9 cellular contexts compared by ENCODE assay signal in the genomic region with DNA sequence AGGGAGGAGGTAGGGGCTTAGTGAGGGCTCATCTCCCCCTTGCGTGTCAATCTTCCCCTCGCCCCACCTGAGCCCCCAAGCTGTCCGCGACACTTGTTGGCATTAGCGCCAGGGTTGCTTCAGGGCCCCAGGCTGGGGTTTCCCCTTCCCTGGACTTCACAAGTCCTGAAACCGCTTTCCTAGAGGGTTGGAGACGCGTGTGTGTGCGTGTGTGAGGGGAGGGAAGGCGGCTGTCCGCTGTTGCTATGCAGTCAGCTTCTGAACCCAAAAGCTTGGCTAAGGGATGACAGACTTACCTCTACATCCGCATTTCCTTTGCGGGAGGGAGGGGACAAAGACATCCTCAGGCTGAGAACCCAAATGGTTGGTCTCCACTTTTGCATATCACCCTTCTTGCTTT. TPM values are rescaled to one million over a fixed set of nuclear protein-coding genes. Genes with fewer than 3 reads are reported as not detected.
DNase-seq lines count a peak whose midpoint lies in the region; TF ChIP-seq lines count a peak whose summit lies in the region.
"Had no signal": no experiment of that assay in that cellular context is flagged by ENCODE, and none has a peak within 500 bp of the region (broad histone marks: within the 10 kb centered on the region; RNA-seq: fewer than 3 reads in every experiment).

No MANE protein-coding gene starts in this region.

- H3K4me1 ChIP-seq in prostate gland (replicated peaks), result peaks cover 6% of the 10 kb centered on the region

- 20% methylated on average over 13 of the region's 13 CpGs for WGBS in prostate gland

- peak overlapping the region; percentile 43 to 51 for H3K4me3 ChIP-seq in prostate gland

- H3K27ac ChIP-seq in prostate gland, result no peak overlapping the region
- H3K27ac ChIP-seq: testis had no signal

- H3K36me3 ChIP-seq in prostate gland, result no peaks in the 10 kb centered on the region

- no peak for TF ChIP-seq CTCF in prostate gland (IDR thresholded peaks at IDR 0.05)

- H3K27me3 ChIP-seq in prostate gland (replicated peaks; ENCODE audit: insufficient read depth), result no peaks in the 10 kb centered on the region
- H3K27me3 ChIP-seq: testis had no signal

- no peaks in the 10 kb centered on the region for H3K9me3 ChIP-seq in prostate gland
- H3K9me3 ChIP-seq: testis had no signal

- no peak for TF ChIP-seq POLR2A in prostate gland (IDR thresholded peaks at IDR 0.05)

- DNase-seq in NCI-H2196 (lab: John Stamatoyannopoulos, UW; ENCODE audit: unreplicated experiment) (peak; percentile 37), NCI-H2196 treated with DMSO at 0.1 percent for 48 hours (lab: John Stamatoyannopoulos, UW; ENCODE audit: unreplicated experiment) (no peak), NCI-H1105 (lab: John Stamatoyannopoulos, UW) (peak; percentile 3), cerebellum (ENCODE audit: low spot score) (peak; percentile 56), prostate gland (ENCODE audit: low spot score) (no peak), activated gamma-delta T cell treated with Interleukin-2 at 50 U/mL for 16 hours (no peak), SHP77 treated with DMSO at 0.1 percent for 48 hours (lab: John Stamatoyannopoulos, UW) (no peak), KG1 (lab: John Stamatoyannopoulos, UW) (no peak)

- intact Hi-C loops in prostate gland (cut with DNase I), result no loop called here

RNA-seq across cellular contexts. Expression of a gene that starts 0.8 kb away (rescaled TPM):
- 10.2 TPM for total RNA-seq in cerebellum
- under 1 TPM; 0.23 TPM for total RNA-seq in prostate gland

Comparison
In these comparisons a context has a peak if more than half of its experiments do, and no peak if none do; other contexts are left out.
1. DNase-seq: peak in NCI-H2196 (single experiment), NCI-H1105 (single experiment) and cerebellum (single experiment); none in NCI-H2196 treated with DMSO at 0.1 percent for 48 hours (single experiment), prostate gland (single experiment), activated gamma-delta T cell treated with Interleukin-2 at 50 U/mL for 16 hours (single experiment), SHP77 treated with DMSO at 0.1 percent for 48 hours (single experiment) and KG1 (single experiment).